In genomic region chr6:27132282-27132531, GRCh38 we compare ENCODE assay signal across 8 cellular contexts.
DNase-seq lines count a peak whose midpoint lies in the region; ATAC-seq and TF ChIP-seq lines count a peak whose summit lies in the region.
"Not testable (repeated sequence)": the region's sequence is repeated elsewhere in the genome, so short reads cannot be mapped to it uniquely, and the experiment has no call there.

No MANE protein-coding gene starts in this region.

- H3K36me3 ChIP-seq in H7 (replicated peaks; ENCODE audit: control insufficient read depth, insufficient read depth, low read length); rectal smooth muscle tissue (ENCODE audit: control insufficient read depth, insufficient read depth, low read length): not testable (repeated sequence)

- not testable (repeated sequence) for H3K4me1 ChIP-seq in rectal smooth muscle tissue (ENCODE audit: control insufficient read depth, insufficient read depth, low read length)

- H3K9me3 ChIP-seq in iPS-18c (ENCODE audit: control insufficient read depth, insufficient read depth, low read length): not testable (repeated sequence)

- TF ChIP-seq POLR2A in GM18505 (IDR thresholded peaks at IDR 0.05; ENCODE audit: borderline replicate concordance, extremely low read depth, insufficient read depth, insufficient read length): peak; percentile 89
- peak; percentile 87 for TF ChIP-seq POLR2A in Raji (IDR thresholded peaks at IDR 0.05; ENCODE audit: insufficient read depth, low read depth, low read length)

- peak overlapping the region; percentile 100 for H3K27ac ChIP-seq in 22Rv1
- peak overlapping the region; percentile 97 for H3K27ac ChIP-seq in HL-60 (replicated peaks)
- peak overlapping the region; percentile 50 for H3K27ac ChIP-seq in caudate nucleus (ENCODE audit: low read depth, low read length)
- H3K27ac ChIP-seq in rectal smooth muscle tissue (ENCODE audit: low read depth, low read length): peak overlapping the region; percentile 89

- peak; percentile 5 for ATAC-seq in GM18505 (IDR thresholded peaks at IDR 0.05; ENCODE audit: unreplicated experiment)

- not testable (repeated sequence) for H3K27me3 ChIP-seq in H7 (ENCODE audit: control insufficient read depth, insufficient read depth, low read length); HL-60 (ENCODE audit: insufficient read depth, poor library complexity, severe bottlenecking); rectal smooth muscle tissue (ENCODE audit: control insufficient read depth, insufficient read depth, low read length)

- peak overlapping the region; percentile 60 for H3K9ac ChIP-seq in rectal smooth muscle tissue (ENCODE audit: low read length)

- TF ChIP-seq CTCF in 22Rv1 (IDR thresholded peaks at IDR 0.05); HL-60 (IDR thresholded peaks at IDR 0.05; ENCODE audit: insufficient read depth, low read length): not testable (repeated sequence)

- not testable (repeated sequence) for DNase-seq in H7; caudate nucleus (lab: John Stamatoyannopoulos, UW)
- DNase-seq in HL-60 (ENCODE audit: low read depth in 1 of 2, low spot score in 1 of 2): peak in 1 of 2 experiments; percentile 57

- H3K4me3 ChIP-seq in H7 (ENCODE audit: insufficient read depth, low read depth, low read length) (peak overlapping the region; percentile 84), HL-60 (replicated peaks; ENCODE audit: insufficient read depth, low read length) (peak overlapping the region; percentile 36), iPS-18c (ENCODE audit: insufficient read depth, low read depth, low read length) (peak overlapping the region; percentile 65), rectal smooth muscle tissue (ENCODE audit: low read length) (peak overlapping the region; percentile 85)

Comparison
In these comparisons a context has a peak if more than half of its experiments do, and no peak if none do; other contexts are left out.
1. H3K27ac ChIP-seq: peak in every context shown above with its lines; median percentile 100 in 22Rv1; 97 in HL-60; 89 in rectal smooth muscle tissue; 50 in caudate nucleus.